In genomic region chr2:181526014-181526413, GRCh38 we compare ENCODE assay signal across 21 cellular contexts.
DNase-seq lines count a peak whose midpoint lies in the region; ATAC-seq, FAIRE-seq and TF ChIP-seq lines count a peak whose summit lies in the region.
"Had no signal": no experiment of that assay in that cellular context is flagged by ENCODE, and none has a peak within 500 bp of the region (broad histone marks: within the 10 kb centered on the region; RNA-seq: fewer than 3 reads in every experiment).

No MANE protein-coding gene starts in this region.

- no peaks in the 10 kb centered on the region for H3K27me3 Mint-ChIP-seq in activated naive CD8-positive, alpha-beta T cell
- no peaks in the 10 kb centered on the region for H3K27me3 Mint-ChIP-seq in activated naive CD8-positive, alpha-beta T cell treated with anti-CD3 and anti-CD28 coated beads for 36 hours
- no peaks in the 10 kb centered on the region for H3K27me3 Mint-ChIP-seq in activated T-helper 17 cell treated with anti-CD3 and anti-CD28 coated beads, Interleukin-2, amount 50 U/mL, for 72 hours
- H3K27me3 Mint-ChIP-seq: CD4-positive, alpha-beta T cell had no signal

- no peak for TF ChIP-seq EP300 in gastroesophageal sphincter (IDR thresholded peaks at IDR 0.05)

- no peaks in the 10 kb centered on the region for H3K9me3 ChIP-seq in gastroesophageal sphincter
- H3K9me3 ChIP-seq: A549; BLaER1 treated with 17β-estradiol and CSF1 and Interleukin-3, amounts not matched to agents 10 nM and 100 nM had no signal

- no peak overlapping the region for H3K4me3 Mint-ChIP-seq in activated naive CD8-positive, alpha-beta T cell
- no peak overlapping the region for H3K4me3 Mint-ChIP-seq in activated naive CD8-positive, alpha-beta T cell treated with anti-CD3 and anti-CD28 coated beads for 36 hours
- no peak overlapping the region for H3K4me3 Mint-ChIP-seq in activated T-helper 17 cell treated with anti-CD3 and anti-CD28 coated beads, Interleukin-2, amount 50 U/mL, for 72 hours
- H3K4me3 Mint-ChIP-seq in stimulated activated effector memory CD8-positive, alpha-beta T cell treated with anti-CD3 and anti-CD28 coated beads, Interleukin-12 subunit alpha, Interleukin-12 subunit beta, amount 100 ng/mL, for 72 hours: no peak overlapping the region
- H3K4me3 Mint-ChIP-seq: CD4-positive, alpha-beta T cell had no signal

- no peaks in the 10 kb centered on the region for H3K9me3 Mint-ChIP-seq in activated naive CD8-positive, alpha-beta T cell (ENCODE audit: low read depth)
- no peaks in the 10 kb centered on the region for H3K9me3 Mint-ChIP-seq in activated naive CD8-positive, alpha-beta T cell treated with anti-CD3 and anti-CD28 coated beads for 36 hours
- no peaks in the 10 kb centered on the region for H3K9me3 Mint-ChIP-seq in activated T-helper 17 cell treated with anti-CD3 and anti-CD28 coated beads, Interleukin-2, amount 50 U/mL, for 72 hours
- H3K9me3 Mint-ChIP-seq in stimulated activated effector memory CD8-positive, alpha-beta T cell treated with anti-CD3 and anti-CD28 coated beads, Interleukin-12 subunit alpha, Interleukin-12 subunit beta, amount 100 ng/mL, for 72 hours: no peaks in the 10 kb centered on the region
- H3K9me3 Mint-ChIP-seq: CD4-positive, alpha-beta T cell had no signal

- H3K36me3 Mint-ChIP-seq in activated naive CD8-positive, alpha-beta T cell: peaks cover 15% of the 10 kb centered on the region
- H3K36me3 Mint-ChIP-seq in activated naive CD8-positive, alpha-beta T cell treated with anti-CD3 and anti-CD28 coated beads for 36 hours: peaks cover 30% of the 10 kb centered on the region
- peaks cover 93% of the 10 kb centered on the region for H3K36me3 Mint-ChIP-seq in activated T-helper 17 cell treated with anti-CD3 and anti-CD28 coated beads, Interleukin-2, amount 50 U/mL, for 72 hours (ENCODE audit: low read depth)
- H3K36me3 Mint-ChIP-seq in stimulated activated effector memory CD8-positive, alpha-beta T cell treated with anti-CD3 and anti-CD28 coated beads, Interleukin-12 subunit alpha, Interleukin-12 subunit beta, amount 100 ng/mL, for 72 hours: peaks cover 100% of the 10 kb centered on the region

- peak; percentile 14 for FAIRE-seq in GM12892 (lab: Jason Lieb, UNC)
- FAIRE-seq: A549, H1 had no signal

- no peaks in the 10 kb centered on the region for H3K36me3 ChIP-seq in gastroesophageal sphincter

- no peaks in the 10 kb centered on the region for H3K4me1 ChIP-seq in gastroesophageal sphincter
- H3K4me1 ChIP-seq: A549; BLaER1 treated with 17β-estradiol and CSF1 and Interleukin-3, amounts not matched to agents 10 nM and 100 nM had no signal

- TF ChIP-seq POLR2A in GM12892 (IDR thresholded peaks at IDR 0.05; ENCODE audit: low read depth, low read length): no peak
- no peak for TF ChIP-seq POLR2A in gastroesophageal sphincter (IDR thresholded peaks at IDR 0.05)

- H3K27ac Mint-ChIP-seq in activated naive CD8-positive, alpha-beta T cell: peak overlapping the region; percentile 46
- H3K27ac Mint-ChIP-seq in activated naive CD8-positive, alpha-beta T cell treated with anti-CD3 and anti-CD28 coated beads for 36 hours: no peak overlapping the region
- H3K27ac Mint-ChIP-seq in activated T-helper 17 cell treated with anti-CD3 and anti-CD28 coated beads, Interleukin-2, amount 50 U/mL, for 72 hours: peak overlapping the region; percentile 6
- peak overlapping the region; percentile 80 for H3K27ac Mint-ChIP-seq in stimulated activated effector memory CD8-positive, alpha-beta T cell treated with anti-CD3 and anti-CD28 coated beads, Interleukin-12 subunit alpha, Interleukin-12 subunit beta, amount 100 ng/mL, for 72 hours
- H3K27ac Mint-ChIP-seq: CD4-positive, alpha-beta T cell had no signal

- 77 to 79% methylated on average over 4 of the region's 4 CpGs for WGBS in gastroesophageal sphincter (ENCODE audit: low coverage in 1 of 2), 2 donors

- no peaks in the 10 kb centered on the region for H3K4me1 Mint-ChIP-seq in activated naive CD8-positive, alpha-beta T cell (ENCODE audit: low read depth)
- peaks cover 1% of the 10 kb centered on the region for H3K4me1 Mint-ChIP-seq in activated naive CD8-positive, alpha-beta T cell treated with anti-CD3 and anti-CD28 coated beads for 36 hours
- no peaks in the 10 kb centered on the region for H3K4me1 Mint-ChIP-seq in activated T-helper 17 cell treated with anti-CD3 and anti-CD28 coated beads, Interleukin-2, amount 50 U/mL, for 72 hours
- no peaks in the 10 kb centered on the region for H3K4me1 Mint-ChIP-seq in stimulated activated effector memory CD8-positive, alpha-beta T cell treated with anti-CD3 and anti-CD28 coated beads, Interleukin-12 subunit alpha, Interleukin-12 subunit beta, amount 100 ng/mL, for 72 hours

- TF ChIP-seq CTCF in gastroesophageal sphincter (IDR thresholded peaks at IDR 0.05): no peak

- no peak for DNase-seq in activated naive CD8-positive, alpha-beta T cell treated with anti-CD3 and anti-CD28 coated beads for 36 hours
- DNase-seq in GM12892 (ENCODE audit: insufficient read length): no peak
- no peak for DNase-seq in stimulated activated effector memory CD8-positive, alpha-beta T cell treated with anti-CD3 and anti-CD28 coated beads, Interleukin-12 subunit alpha, Interleukin-12 subunit beta, amount 100 ng/mL, for 72 hours (ENCODE audit: low spot score in 2 of 2)
- no peak for DNase-seq in islet precursor cell
- DNase-seq: AML-193; CD4-positive, alpha-beta T cell; COR-L47; HCEC 1CT; KBM-7; NCI-H2029 treated with DMSO at 0.1 percent for 48 hours; NCI-H226; NCI-H510A; SHP77 treated with DMSO at 0.1 percent for 48 hours had no signal

- no peaks in the 10 kb centered on the region for H3K27me3 ChIP-seq in gastroesophageal sphincter
- H3K27me3 ChIP-seq: BLaER1 treated with 17β-estradiol and CSF1 and Interleukin-3, amounts not matched to agents 10 nM and 100 nM had no signal

- H3K4me3 ChIP-seq in gastroesophageal sphincter: no peak overlapping the region
- H3K4me3 ChIP-seq: A549; BLaER1 treated with 17β-estradiol and CSF1 and Interleukin-3, amounts not matched to agents 10 nM and 100 nM; SK-N-MC had no signal

- ATAC-seq in activated T-helper 17 cell treated with anti-CD3 and anti-CD28 coated beads, Interleukin-2, amount 50 U/mL, for 72 hours (replicated peaks): no peak
- ATAC-seq in stimulated activated effector memory CD8-positive, alpha-beta T cell treated with anti-CD3 and anti-CD28 coated beads, Interleukin-12 subunit alpha, Interleukin-12 subunit beta, amount 100 ng/mL, for 72 hours: no peak
- ATAC-seq in gastroesophageal sphincter: no peak
- ATAC-seq: A549, Panc1 had no signal

- H3K27ac ChIP-seq in gastroesophageal sphincter: no peak overlapping the region
- H3K27ac ChIP-seq: A549; BLaER1 treated with 17β-estradiol and CSF1 and Interleukin-3, amounts not matched to agents 10 nM and 100 nM; SK-N-MC had no signal
